Comparison of ENCODE assay signal across 8 cellular contexts in the genomic region with DNA sequence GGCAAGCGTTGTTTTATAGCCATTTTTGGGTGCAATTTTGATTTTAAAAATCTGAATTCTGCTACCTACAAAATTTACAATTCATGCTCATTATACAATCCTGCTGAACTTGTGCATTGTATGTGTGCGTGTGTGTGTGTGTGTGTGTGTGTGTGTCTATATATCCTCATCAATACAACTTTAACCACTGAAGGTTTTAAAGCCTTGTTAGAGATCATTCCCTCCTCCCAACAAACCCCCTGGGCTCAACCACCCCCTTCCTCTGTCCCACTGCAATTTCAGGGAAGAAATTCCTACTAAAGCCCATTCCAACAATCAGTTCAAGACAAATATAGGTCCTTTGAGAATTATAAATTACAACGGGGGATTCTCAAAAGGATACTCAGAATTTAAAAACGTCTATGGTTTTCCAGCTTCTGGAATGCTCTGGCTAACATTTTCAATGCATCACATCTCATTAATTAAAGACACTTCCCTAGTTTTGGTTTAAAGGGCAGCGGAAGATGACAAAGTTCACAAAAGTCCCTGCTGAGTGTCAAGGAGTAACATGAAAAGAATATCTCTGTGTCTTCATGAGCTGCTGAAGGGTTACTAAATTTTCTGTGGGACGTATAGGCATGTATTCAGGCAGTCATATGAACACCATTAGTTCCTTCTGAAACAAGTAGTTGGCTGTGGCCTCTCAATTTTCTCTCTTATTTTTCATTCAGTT. TPM values are rescaled to one million over a fixed set of nuclear protein-coding genes. Genes with fewer than 3 reads are reported as not detected.
DNase-seq lines count a peak whose midpoint lies in the region; ATAC-seq and TF ChIP-seq lines count a peak whose summit lies in the region.

No MANE protein-coding gene starts in this region.

- TF ChIP-seq POLR2A in vagina (IDR thresholded peaks at IDR 0.05): no peak

- H3K27ac ChIP-seq in cardiac muscle cell (peak overlapping the region; percentile 90), lower lobe of right lung (no peak overlapping the region), vagina (no peak overlapping the region)

- H3K9me3 ChIP-seq in cardiac muscle cell (ENCODE audit: low read depth) (no peaks in the 10 kb centered on the region), lower lobe of right lung (no peaks in the 10 kb centered on the region), vagina (no peaks in the 10 kb centered on the region)

- BruUV-seq in MCF 10A (replicated peaks; lab: Mats Ljungman, UMichigan): no TSS peak

- H3K36me3 ChIP-seq in cardiac muscle cell: no peaks in the 10 kb centered on the region
- no peaks in the 10 kb centered on the region for H3K36me3 ChIP-seq in lower lobe of right lung
- H3K36me3 ChIP-seq in vagina: no peaks in the 10 kb centered on the region

- TF ChIP-seq CTCF in cardiac muscle cell (IDR thresholded peaks at IDR 0.05; ENCODE audit: low read depth, low read length) (no peak), MCF 10A (IDR thresholded peaks at IDR 0.05; ENCODE audit: unreplicated experiment) (no peak), lower lobe of right lung (IDR thresholded peaks at IDR 0.05) (no peak), vagina (IDR thresholded peaks at IDR 0.05) (no peak)

- no peaks in the 10 kb centered on the region for H3K27me3 ChIP-seq in cardiac muscle cell
- H3K27me3 ChIP-seq in lower lobe of right lung (ENCODE audit: low read depth): no peaks in the 10 kb centered on the region
- no peaks in the 10 kb centered on the region for H3K27me3 ChIP-seq in vagina

- H3K4me1 ChIP-seq in cardiac muscle cell (ENCODE audit: low read depth) (peaks cover 14% of the 10 kb centered on the region), lower lobe of right lung (no peaks in the 10 kb centered on the region), vagina (no peaks in the 10 kb centered on the region)

- H3K4me3 ChIP-seq in cardiac muscle cell: peak overlapping the region; percentile 56
- H3K4me3 ChIP-seq in lower lobe of right lung: peak overlapping the region; percentile 54
- H3K4me3 ChIP-seq in vagina: peak overlapping the region; percentile 36

- peak overlapping the region; percentile 33 for H3K27ac Mint-ChIP-seq in MCF 10A (ENCODE audit: low read depth, unreplicated experiment)

- H3K27me3 Mint-ChIP-seq in MCF 10A (ENCODE audit: insufficient read depth, unreplicated experiment): no peaks in the 10 kb centered on the region

- DNase-seq in cardiac muscle cell (ENCODE audit: low read depth in 1 of 2, low spot score in 1 of 2): no peak
- DNase-seq in cardiac septum (ENCODE audit: low spot score): no peak
- DNase-seq in MCF 10A (ENCODE audit: unreplicated experiment): no peak
- DNase-seq in lower lobe of right lung: no peak
- no peak for DNase-seq in vagina (ENCODE audit: extremely low spot score in 2 of 2)
- DNase-seq in NCI-H1694 (lab: John Stamatoyannopoulos, UW): no peak
- no peak for DNase-seq in GM19238 (ENCODE audit: insufficient read length, low spot score)

- intact Hi-C loops in cardiac septum (cut with DNase I): loop anchor here (10.0 kb wide), 1 partner anchor 829 kb away; no protein-coding TSS in a partner anchor
- intact Hi-C loops in MCF 10A (cut with micrococcal nuclease): loop anchor here (2.0 kb wide), 1 partner anchor 827 kb away; no protein-coding TSS in a partner anchor
- intact Hi-C loops in lower lobe of right lung (cut with DNase I): no loop called here
- intact Hi-C loops in vagina (cut with DNase I): no loop called here

- H3K4me3 Mint-ChIP-seq in MCF 10A (ENCODE audit: unreplicated experiment): peak overlapping the region; percentile 81

- CTCF ChIA-PET in MCF 10A (lab: Yijun Ruan, JAX): interaction anchor here (0.6 to 2.5 kb wide), 10 partner anchors 12 to 829 kb away, joined by 3 to 13 read pairs (median 4); no protein-coding TSS in a partner anchor

- H3K9me3 Mint-ChIP-seq in MCF 10A (ENCODE audit: unreplicated experiment): no peaks in the 10 kb centered on the region

- peaks cover 6% of the 10 kb centered on the region for H3K4me1 Mint-ChIP-seq in MCF 10A (ENCODE audit: insufficient read depth, unreplicated experiment)

- peak; percentile 19 to 28 for ATAC-seq in lower lobe of right lung
- no peak for ATAC-seq in HG03378 (IDR thresholded peaks at IDR 0.05; ENCODE audit: unreplicated experiment)

- H3K36me3 Mint-ChIP-seq in MCF 10A (ENCODE audit: insufficient read depth, unreplicated experiment): no peaks in the 10 kb centered on the region

- POLR2A ChIA-PET in MCF 10A (lab: Yijun Ruan, JAX): interaction anchor here (0.6 to 1.5 kb wide), 10 partner anchors 12 to 1094 kb away, joined by 3 to 4 read pairs (median 3); no protein-coding TSS in a partner anchor

RNA-seq across cellular contexts. Expression of gene SEMA3A, which starts 0.9 kb away (rescaled TPM):
- 35.9 and 37.3 TPM in 2 replicates for total RNA-seq in cardiac muscle cell
- 33.5 and 34.1 TPM in 2 replicates for polyA plus RNA-seq in cardiac muscle cell
- total RNA-seq in cardiac septum: 1.00 TPM
- 1.5 and 3.2 TPM in 2 replicates for total RNA-seq in MCF 10A (2022)
- total RNA-seq in lower lobe of right lung: 9.7 TPM
- total RNA-seq in vagina: 3.4 TPM

Comparison
In these comparisons a context has a peak if more than half of its experiments do, and no peak if none do; other contexts are left out.
1. intact Hi-C loops: an anchor here in cardiac septum (10.0 kb wide) and MCF 10A (2.0 kb wide); none called in lower lobe of right lung and vagina.